24 cellular contexts compared by ENCODE assay signal in the genomic region with DNA sequence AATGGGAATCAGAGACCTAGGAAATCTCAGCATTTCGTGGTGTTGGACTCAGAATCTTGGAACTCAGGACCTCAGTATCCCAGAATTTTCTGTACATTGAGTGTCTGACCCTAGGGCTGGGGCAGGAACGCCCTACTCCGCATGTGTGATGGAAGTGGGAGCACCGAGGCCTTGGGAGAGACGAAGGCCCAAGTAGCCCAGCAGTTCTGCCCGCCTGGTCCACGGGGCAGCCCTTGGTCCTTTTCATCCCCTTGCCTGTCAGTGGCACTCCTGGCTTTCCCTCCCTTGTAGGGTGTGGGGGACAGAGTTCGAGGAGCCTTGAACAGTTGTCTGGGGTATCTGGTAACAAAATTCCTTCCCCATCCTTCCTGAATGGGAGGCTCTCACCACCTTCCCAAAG. TPM values are rescaled to one million over a fixed set of nuclear protein-coding genes. Genes with fewer than 3 reads are reported as not detected.
"Had no signal": no experiment of that assay in that cellular context is flagged by ENCODE, and none has a peak within 500 bp of the region (broad histone marks: within the 10 kb centered on the region; RNA-seq: fewer than 3 reads in every experiment).

No MANE protein-coding gene starts in this region.

- FAIRE-seq: HTR-8/SVneo, RCC 7860 had no signal

- H3K36me3 ChIP-seq: MG63, SJSA1 had no signal

- H3K9me3 ChIP-seq: MG63, SJSA1 had no signal

- H3K27me3 ChIP-seq: MG63, SJSA1 had no signal

- DNase-seq: KBM-7, MG63, NCI-H1105, NCI-H1417, NCI-H1436 treated with DMSO at 0.1 percent for 48 hours, NCI-H1694, NCI-H187 treated with DMSO at 0.1 percent for 48 hours, NCI-H2081, NCI-H2107, NCI-H2227 treated with DMSO at 0.1 percent for 48 hours, NCI-H446, NCI-H510A, NCI-H524 treated with DMSO at 0.1 percent for 48 hours, NCI-H69, NCI-H774, Right ventricle myocardium superior, RPMI8226, SIG-M5 had no signal

- H3K27ac ChIP-seq: HL-60, SJSA1, SK-N-MC had no signal

- H3K4me3 ChIP-seq: MG63, SJSA1, SK-N-MC had no signal

RNA-seq across cellular contexts. Expression of gene A3GALT2, which starts 10.2 kb away (rescaled TPM):
- total RNA-seq: LHCN-M2, Right ventricle myocardium superior, SJSA1 had no signal
